ENCODE assay signal across 8 cellular contexts in genomic region chr19:23686622-23687423, GRCh38. TPM values are rescaled to one million over a fixed set of nuclear protein-coding genes. Genes with fewer than 3 reads are reported as not detected.
DNase-seq lines count a peak whose midpoint lies in the region; ATAC-seq, FAIRE-seq and TF ChIP-seq lines count a peak whose summit lies in the region.

Gene ZNF675, minus strand, starts transcription at chr19:23687212. Its CDS starts 179 bp downstream, at chr19:23687033.

- peaks cover 19% of the 10 kb centered on the region for H3K4me1 Mint-ChIP-seq in T-helper 17 cell

- DNase-seq in GM12892 (ENCODE audit: insufficient read length) (peak; percentile 52), NCI-H1436 (lab: John Stamatoyannopoulos, UW) (peak; percentile 88), T-helper 17 cell (peak; percentile 70 to 79 (median 76)), anterior cingulate cortex (lab: John Stamatoyannopoulos, UW) (peak; percentile 65 to 96 (median 87)), right cardiac atrium (peak; percentile 94 to 98 (median 96)), putamen (ENCODE audit: low spot score) (peak; percentile 94), aorta (peak; percentile 97)

- no peaks in the 10 kb centered on the region for H3K36me3 ChIP-seq in aorta (ENCODE audit: control insufficient read depth in 1 of 2, insufficient read depth in 2 of 2, low read length in 1 of 2)

- intact Hi-C loops in right cardiac atrium (cut with DNase I) (no loop called here), aorta (cut with DNase I) (loop anchor here (2.0 to 5.0 kb wide), 2 partner anchors 72 to 75 kb away; partner anchors contain the start of gene ZNF681 (in 1 of the 2))

- TF ChIP-seq POLR2A in GM12892 (IDR thresholded peaks at IDR 0.05; ENCODE audit: low read depth, low read length): peak; percentile 90

- H3K4me1 ChIP-seq in right cardiac atrium (ENCODE audit: control insufficient read depth, insufficient read depth, low read length) (no peaks in the 10 kb centered on the region), aorta (ENCODE audit: control insufficient read depth in 1 of 2, insufficient read depth in 2 of 2, low read length in 2 of 2) (no peaks in the 10 kb centered on the region)

- ATAC-seq in HG02840 (IDR thresholded peaks at IDR 0.05; ENCODE audit: low FRiP score, unreplicated experiment) (peak; percentile 88), T-helper 17 cell (peak; percentile 94), right cardiac atrium (peak; percentile 98 to 99), aorta (ENCODE audit: low FRiP score) (peak; percentile 95)

- peak within 1 kb of the TSS; percentile 96 for H3K27ac Mint-ChIP-seq in T-helper 17 cell

- no peaks in the 10 kb centered on the region for H3K9me3 ChIP-seq in T-helper 17 cell (ENCODE audit: control insufficient read depth, low read length, poor library complexity, severe bottlenecking)
- no peaks in the 10 kb centered on the region for H3K9me3 ChIP-seq in right cardiac atrium (ENCODE audit: control insufficient read depth, low read length)
- H3K9me3 ChIP-seq in aorta (ENCODE audit: control insufficient read depth, low read length): no peaks in the 10 kb centered on the region

- H3K4me3 ChIP-seq in right cardiac atrium (ENCODE audit: low read length) (peak within 1 kb of the TSS; percentile 75), aorta (ENCODE audit: low read length in 2 of 2) (peak within 1 kb of the TSS; percentile 57 to 97)

- peak; percentile 89 for FAIRE-seq in GM12892 (lab: Jason Lieb, UNC)

- H3K36me3 Mint-ChIP-seq in T-helper 17 cell (ENCODE audit: low read depth): peaks cover 6% of the 10 kb centered on the region

- no peaks in the 10 kb centered on the region for H3K27me3 Mint-ChIP-seq in T-helper 17 cell

- peak within 1 kb of the TSS; percentile 97 for H3K4me3 Mint-ChIP-seq in T-helper 17 cell

- WGBS in right cardiac atrium: under 1% methylated on average over 32 of the region's 32 CpGs
- WGBS in aorta, 2 donors: 0 to 1% methylated on average over 32 of the region's 32 CpGs

- H3K27ac ChIP-seq in right cardiac atrium (ENCODE audit: low read length) (peak within 1 kb of the TSS; percentile 74), aorta (ENCODE audit: low read depth in 1 of 2, low read length in 2 of 2) (peak within 1 kb of the TSS in 1 of 2 donors; percentile 98)

- H3K27me3 ChIP-seq in right cardiac atrium (ENCODE audit: control insufficient read depth, insufficient read depth) (no peaks in the 10 kb centered on the region), aorta (ENCODE audit: control insufficient read depth in 1 of 2, insufficient read depth in 2 of 2, low read length in 1 of 2) (no peaks in the 10 kb centered on the region)

RNA-seq across cellular contexts. Expression of gene ZNF675, which starts in this region (rescaled TPM):
- 12.7 TPM for polyA plus RNA-seq in GM12892 (2012; ENCODE audit: missing spikeins)
- total RNA-seq in T-helper 17 cell (10 to 100 TPM; 17.7 to 19.5 TPM), right cardiac atrium (1 to 10 TPM; 5.2 to 5.5 (median 5.3) TPM), aorta (1 to 10 TPM; 8.5 to 9.0 TPM)
- polyA plus RNA-seq in right cardiac atrium (2.9 TPM), aorta (1 to 10 TPM; 2.7 to 3.6 TPM)

Comparison
In these comparisons a context has a peak if more than half of its experiments do, and no peak if none do; other contexts are left out.
1. intact Hi-C loops: an anchor here in aorta (2.0 to 5.0 kb wide); none called in right cardiac atrium.